12 cellular contexts compared by ENCODE assay signal in the genomic region with DNA sequence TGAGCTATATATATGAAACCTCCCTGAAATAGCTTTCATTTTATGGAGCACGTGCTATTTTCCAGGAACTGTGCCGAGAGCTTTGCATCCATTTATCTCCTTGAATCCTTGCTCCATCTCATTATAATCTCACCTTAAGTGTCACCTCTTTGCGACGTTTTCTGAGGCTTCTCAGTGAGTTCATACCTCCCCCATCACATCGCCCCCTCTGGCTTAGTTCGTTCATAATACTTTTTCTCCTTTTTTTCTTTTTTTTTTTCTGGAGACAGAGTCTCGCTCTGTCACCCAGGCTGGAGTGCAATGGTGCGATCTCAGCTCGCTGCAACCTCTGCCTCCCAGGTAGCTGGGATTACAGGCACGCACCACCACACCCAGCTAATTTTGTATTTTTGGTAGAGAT. TPM values are rescaled to one million over a fixed set of nuclear protein-coding genes. Genes with fewer than 3 reads are reported as not detected.
DNase-seq lines count a peak whose midpoint lies in the region; ATAC-seq, FAIRE-seq and TF ChIP-seq lines count a peak whose summit lies in the region.
"Not testable (repeated sequence)": the region's sequence is repeated elsewhere in the genome, so short reads cannot be mapped to it uniquely, and the experiment has no call there.
"Had no signal": no experiment of that assay in that cellular context is flagged by ENCODE, and none has a peak within 500 bp of the region (broad histone marks: within the 10 kb centered on the region; RNA-seq: fewer than 3 reads in every experiment).

No MANE protein-coding gene starts in this region.

- not testable (repeated sequence) for H3K9me3 Mint-ChIP-seq in HFFc6

- H3K9me3 ChIP-seq in K562 (replicated peaks; ENCODE audit: control insufficient read depth, insufficient read depth, low read depth, low read length); H1 (ENCODE audit: insufficient read depth in 2 of 2, low read depth in 1 of 2, low read length in 1 of 2): not testable (repeated sequence)

- not testable (repeated sequence) for TF ChIP-seq EP300 in K562 (IDR thresholded peaks at IDR 0.05; ENCODE audit: low read length); H1 (IDR thresholded peaks at IDR 0.05; ENCODE audit: borderline replicate concordance in 1 of 2, low read depth in 2 of 2, low read length in 2 of 2)

- not testable (repeated sequence) for H4K20me1 ChIP-seq in K562 (replicated peaks; ENCODE audit: control insufficient read depth, insufficient read depth, low read length); H1 (replicated peaks in 1 of 2; ENCODE audit: control insufficient read depth in 1 of 2, insufficient read depth in 2 of 2, low read length in 2 of 2)

- not testable (repeated sequence) for H2BK5ac ChIP-seq in H1 (ENCODE audit: low read depth, low read length)

- not testable (repeated sequence) for H3K56ac ChIP-seq in H1 (replicated peaks; ENCODE audit: insufficient read length, low read depth, low read length)

- peak; percentile 16; the same call in 1 of the 3 replicates for ATAC-seq in K562

- peak overlapping the region in 1 of 2 experiments; percentile 1; a peak in 1 of 4 replicates for H3K9ac ChIP-seq in K562 (ENCODE audit: insufficient read depth in 1 of 2, low read depth in 2 of 2, low read length in 2 of 2)
- H3K9ac ChIP-seq in H1 (replicated peaks in 1 of 4; ENCODE audit: extremely low read depth in 1 of 4, low read depth in 3 of 4, low read length in 3 of 4) = not testable (repeated sequence)

- peak overlapping the region; percentile 95 for H3K27ac ChIP-seq in RWPE1
- not testable (repeated sequence) for H3K27ac ChIP-seq in K562 (ENCODE audit: extremely low read depth, low read depth, low read length); H1 (ENCODE audit: low read depth, low read length)

- not testable (repeated sequence) for H2BK15ac ChIP-seq in H1 (ENCODE audit: low read length)

- H4K5ac ChIP-seq in H1 (ENCODE audit: insufficient read length, low read depth, low read length) = not testable (repeated sequence)

- H2BK120ac ChIP-seq in H1 (replicated peaks; ENCODE audit: low read depth, low read length) = not testable (repeated sequence)

- CTCF ChIA-PET in RWPE1 (lab: Yijun Ruan, JAX); K562 (lab: Yijun Ruan, JAX; ENCODE audit: low intra/inter-chr PET ratio): not testable (repeated sequence)
- CTCF ChIA-PET in H1 (lab: Charles Lee; ENCODE audit: partially characterized antibody) = interaction anchor here (0.9 to 7.2 kb wide), 13 partner anchors 9 to 228 kb away, joined by 3 to 63 read pairs (median 5); no protein-coding TSS in a partner anchor

- not testable (repeated sequence) for H3K79me2 ChIP-seq in K562 (ENCODE audit: control insufficient read depth, insufficient read depth, low read length); H1 (ENCODE audit: control insufficient read depth in 1 of 2, insufficient read depth in 2 of 2, low read length in 2 of 2)

- POLR2A ChIA-PET in RWPE1 (lab: Yijun Ruan, JAX; ENCODE audit: low non-redundant PET) = not testable (repeated sequence)
- POLR2A ChIA-PET in K562 (lab: Yijun Ruan, JAX) = interaction anchor here (1.1 to 4.2 kb wide), 2 partner anchors 9 to 16 kb away, joined by 6 to 18 read pairs; no protein-coding TSS in a partner anchor
- POLR2A ChIA-PET in H1 (lab: Charles Lee; ENCODE audit: partially characterized antibody) = interaction anchor here (0.6 kb wide), 1 partner anchor 14 kb away, joined by 3 read pairs; no protein-coding TSS in a partner anchor

- H3K4me1 ChIP-seq in K562 (replicated peaks in 1 of 2; ENCODE audit: control insufficient read depth in 2 of 2, insufficient read depth in 2 of 2, low read length in 2 of 2) (peaks cover 0 to 13% of the 10 kb centered on the region in 2 experiments; a peak in 4 of 5 replicates), H1 (replicated peaks in 1 of 4; ENCODE audit: control insufficient read depth in 3 of 4, insufficient read depth in 4 of 4, low read length in 3 of 4) (peaks cover 5 to 10% (median 6%) of the 10 kb centered on the region in 4 experiments)

- H3K18ac ChIP-seq in H1 (ENCODE audit: extremely low read depth, low read length) = not testable (repeated sequence)

- BruUV-seq in K562 (replicated peaks; lab: Mats Ljungman, UMichigan) = not testable (repeated sequence)

- H3K4ac ChIP-seq in H1 (replicated peaks; ENCODE audit: insufficient read length, low read depth, low read length) = not testable (repeated sequence)

- 10% methylated on average over 8 of the region's 10 CpGs for WGBS in K562 (ENCODE audit: insufficient coverage, low coverage, missing lambda C conversion rate)
- WGBS in H1 (ENCODE audit: extremely low coverage in 1 of 2, insufficient coverage in 1 of 2, insufficient read length in 1 of 2, insufficient replicate concordance in 2 of 2, low coverage in 1 of 2, low lambda C conversion rate in 2 of 2, missing lambda C conversion rate in 1 of 2), 2 experiments = 65% methylated on average over 10 of the region's 10 CpGs; no CpG with 5 or more reads in 1 of the 2 experiments

- not testable (repeated sequence) for H3K9me1 ChIP-seq in K562 (ENCODE audit: control insufficient read depth, insufficient read depth, low read length)

- not testable (repeated sequence) for H4K91ac ChIP-seq in H1 (replicated peaks; ENCODE audit: insufficient read length, low read length)

- TF ChIP-seq POLR2A in K562 (conservative IDR thresholded peaks at IDR 0.05); H1 (IDR thresholded peaks at IDR 0.05; ENCODE audit: control extremely low read depth in 1 of 2, low read depth in 2 of 2, low read length in 2 of 2): not testable (repeated sequence)

- H2BK12ac ChIP-seq in H1 (ENCODE audit: low read depth, low read length) = not testable (repeated sequence)

- FAIRE-seq in K562 (lab: Jason Lieb, UNC); H1 (lab: Jason Lieb, UNC): not testable (repeated sequence)

- H3K4me3 Mint-ChIP-seq in HFFc6 = not testable (repeated sequence)

- peaks cover 14% of the 10 kb centered on the region for H3K27me3 ChIP-seq in H7 (ENCODE audit: control insufficient read depth, insufficient read depth, low read length)
- H3K27me3 ChIP-seq in K562 (ENCODE audit: control insufficient read depth in 2 of 2, insufficient read depth in 2 of 2, low read length in 2 of 2) = peaks cover 9 to 19% of the 10 kb centered on the region in 2 experiments; a peak in 4 of 5 replicates
- peaks cover 17 to 29% (median 20%) of the 10 kb centered on the region in 4 experiments for H3K27me3 ChIP-seq in H1 (replicated peaks in 1 of 4; ENCODE audit: control insufficient read depth in 3 of 4, extremely low read depth in 1 of 4, insufficient read depth in 3 of 4, low read length in 3 of 4)

- H3K4me2 ChIP-seq in K562 (ENCODE audit: insufficient read depth, low read length); H1 (ENCODE audit: insufficient read depth in 1 of 2, low read depth in 2 of 2, low read length in 2 of 2): not testable (repeated sequence)

- H3K23ac ChIP-seq in H1 (ENCODE audit: insufficient read length) = not testable (repeated sequence)

- not testable (repeated sequence) for H2BK20ac ChIP-seq in H1 (ENCODE audit: low read length)

- not testable (repeated sequence) for H3K27me3 Mint-ChIP-seq in HFFc6 (ENCODE audit: insufficient read depth)

- not testable (repeated sequence) for H3K14ac ChIP-seq in H1 (ENCODE audit: insufficient read length)

- TF ChIP-seq CTCF in HFFc6 (IDR thresholded peaks at IDR 0.05) = peak; percentile 32; the same call in 1 of the 2 replicates
- not testable (repeated sequence) for TF ChIP-seq CTCF in RWPE1 (conservative IDR thresholded peaks at IDR 0.05; ENCODE audit: low read depth)
- TF ChIP-seq CTCF in K562 (IDR thresholded peaks at IDR 0.05 in 2 of 3, conservative IDR thresholded peaks at IDR 0.05 in 1 of 3; ENCODE audit: insufficient read depth in 2 of 3, low read depth in 1 of 3, low read length in 3 of 3) = peak in 2 of 3 experiments; percentile 10 to 23; a peak in 1 of 6 replicates
- peak in 2 of 3 experiments; percentile 5 to 36; a peak in 2 of 4 replicates for TF ChIP-seq CTCF in H1 (IDR thresholded peaks at IDR 0.05; ENCODE audit: control extremely low read depth in 1 of 3, insufficient read depth in 1 of 3, low read depth in 1 of 3, low read length in 3 of 3)
- TF ChIP-seq CTCF in retinal pigment epithelial cell (conservative IDR thresholded peaks at IDR 0.05; ENCODE audit: low read depth, low read length) = peak; percentile 8

- peak; percentile 62 for DNase-seq in H7
- DNase-seq in HFFc6; RWPE1 (ENCODE audit: low spot score); K562 (ENCODE audit: extremely low read depth in 1 of 4, low spot score in 3 of 4); H1 (ENCODE audit: low read depth in 1 of 2, low spot score in 2 of 2); retinal pigment epithelial cell (ENCODE audit: low read depth): not testable (repeated sequence)
- peak; percentile 4 for DNase-seq in mesenteric fat pad (ENCODE audit: low spot score)

- not testable (repeated sequence) for H3K79me1 ChIP-seq in H1 (ENCODE audit: low read depth, low read length)

- H3K27ac Mint-ChIP-seq in HFFc6 = not testable (repeated sequence)

- not testable (repeated sequence) for H2AK5ac ChIP-seq in H1 (ENCODE audit: low read depth, low read length)

- H3K36me3 Mint-ChIP-seq in HFFc6 (ENCODE audit: low read depth) = not testable (repeated sequence)

- not testable (repeated sequence) for H3K4me3 ChIP-seq in H7 (ENCODE audit: insufficient read depth, low read depth, low read length); K562; H1 (ENCODE audit: extremely low read depth in 1 of 4, insufficient read depth in 2 of 4, low read depth in 3 of 4, low read length in 4 of 4); retinal pigment epithelial cell (ENCODE audit: low read length)

- H3K4me1 Mint-ChIP-seq in HFFc6 (ENCODE audit: low read depth) = peaks cover 28% of the 10 kb centered on the region

- in situ Hi-C loops in K562 (cut with MboI) = not testable (repeated sequence)

- intact Hi-C loops in K562 (cut with micrococcal nuclease) = not testable (repeated sequence)

- not testable (repeated sequence) for TF ChIP-seq RAD21 in K562 (CRISPR knock-in tag; conservative IDR thresholded peaks at IDR 0.05 in 1 of 2, IDR thresholded peaks at IDR 0.05 in 1 of 2); H1 (IDR thresholded peaks at IDR 0.05 in 1 of 2, conservative IDR thresholded peaks at IDR 0.05 in 1 of 2; ENCODE audit: low read depth in 2 of 2, low read length in 2 of 2)

- H4K8ac ChIP-seq in H1 (ENCODE audit: extremely low read depth, insufficient read depth, low read length) = not testable (repeated sequence)

- not testable (repeated sequence) for H3K36me3 ChIP-seq in H7 (replicated peaks; ENCODE audit: control insufficient read depth, insufficient read depth, low read length); K562 (ENCODE audit: control insufficient read depth, insufficient read depth, low read length); H1 (ENCODE audit: control insufficient read depth in 2 of 4, insufficient read depth in 4 of 4, low read length in 3 of 4)

- peak overlapping the region; percentile 50; the same call in 1 of the 2 replicates for H2AFZ ChIP-seq in K562 (ENCODE audit: low read depth, low read length)
- H2AFZ ChIP-seq in H1 (ENCODE audit: low read length) = not testable (repeated sequence)

- H3K23me2 ChIP-seq in H1 (ENCODE audit: low read depth, low read length) = not testable (repeated sequence)

RNA-seq across cellular contexts. Expression of gene NBL1, which starts 4.9 kb away (rescaled TPM):
- 26.9 and 47.4 TPM in 2 replicates for total RNA-seq in H7 (2014; rRNA removed; shearing (Covaris generic))
- total RNA-seq in HFFc6 (2021; fragmentation: NEBNext Ultra II Directional; extraction: Animal tissue kit (Norgen Biotek cat#: 25700)) = 100 to 1,000 TPM in 3 of 6 experiments, 10 to 100 TPM in 3; 89.6 to 182 (median 104) TPM
- total RNA-seq in K562 (2011; cell fraction: chromatin; rRNA removed; ENCODE audit: low replicate concordance) = 1.2 and 4.9 TPM in 2 replicates
- total RNA-seq in K562 (2011; cell fraction: nucleolus; rRNA removed) = 2.9 and 5.3 TPM in 2 replicates
- total RNA-seq in K562 (2011; cell fraction: nucleoplasm; rRNA removed) = 2.1 and 4.1 TPM in 2 replicates
- total RNA-seq in K562 (2014; rRNA removed) (2.4 and 4.9 TPM in 2 replicates), K562 (2014; rRNA removed; fragmentation: Illumina TruSeq; extraction: Trizol) (0.80 and 0.91 TPM in 2 replicates), K562 (2015; rRNA removed; fragmentation: Illumina TruSeq; extraction: Trizol) (1.0 and 1.4 TPM in 2 replicates), K562 (2021) (3.4 and 3.7 TPM in 2 replicates), mesenteric fat pad (126 TPM)
- polyA plus RNA-seq in K562 (2011; rRNA removed) (3.2 and 4.1 TPM in 2 replicates), K562 (2014; fragmentation: Illumina TruSeq; extraction: Trizol) (1.3 and 2.1 TPM in 2 replicates), K562 (2014; fragmentation: Nextera tagmentation; extraction: Ambion mirVana) (under 1 TPM in 1 of 2 experiments, not detected in 1; 0.10 TPM), K562 (2014; rRNA removed) (2.2 and 2.8 TPM in 2 replicates), H1 (2011; rRNA removed) (8.7 and 10.8 TPM in 2 replicates)
- 2.8 and 8.3 TPM in 2 replicates for polyA plus RNA-seq in K562 (2011; cell fraction: cytosol; rRNA removed)
- 1.8 and 3.1 TPM in 2 replicates for polyA plus RNA-seq in K562 (2011; cell fraction: nucleus; rRNA removed)
- 1.6 and 1.8 TPM in 2 replicates for polyA plus RNA-seq in K562 (2012)
- polyA minus RNA-seq in K562 (2011; rRNA and poly(A)+ RNA removed) = 2.0 and 2.8 TPM in 2 replicates
- polyA minus RNA-seq in K562 (2011; cell fraction: cytosol; rRNA and poly(A)+ RNA removed) = 5.2 and 5.6 TPM in 2 replicates
- 0.81 and 2.0 TPM in 2 replicates for polyA minus RNA-seq in K562 (2011; cell fraction: nucleus; rRNA and poly(A)+ RNA removed)
- 9.7 and 10.4 TPM in 2 replicates for total RNA-seq in H1 (2021; fragmentation: NEBNext Ultra II Directional; extraction: Animal tissue kit (Norgen Biotek cat#: 25700))
- polyA plus RNA-seq in H1 (2011; cell fraction: cytosol; rRNA removed) = 10.4 TPM
- 11.9 TPM for polyA plus RNA-seq in H1 (2011; cell fraction: nucleus; rRNA removed)
- polyA plus RNA-seq in H1 (2012, experiment 1 of 2) = 5.2 to 10.1 TPM (median 8.0 TPM) in 4 replicates
- 6.4 TPM for polyA plus RNA-seq in H1 (2012, experiment 2 of 2)
- 5.8 TPM for polyA plus RNA-seq in H1 (2013, experiment 1 of 2)
- polyA plus RNA-seq in H1 (2013, experiment 2 of 2) = 6.8 TPM
- polyA minus RNA-seq in H1 (2011; rRNA and poly(A)+ RNA removed) = 7.4 and 9.7 TPM in 2 replicates
- polyA minus RNA-seq in H1 (2011; cell fraction: cytosol; rRNA and poly(A)+ RNA removed) = 7.9 TPM
- polyA minus RNA-seq in H1 (2011; cell fraction: nucleus; rRNA and poly(A)+ RNA removed) = 6.3 TPM

RNA-seq across cellular contexts. Expression of gene HTR6, which starts 25.4 kb away (rescaled TPM):
- total RNA-seq in H7 (2014; rRNA removed; shearing (Covaris generic)) = 0.45 and 1.9 TPM in 2 replicates
- total RNA-seq in HFFc6 (2021; fragmentation: NEBNext Ultra II Directional; extraction: Animal tissue kit (Norgen Biotek cat#: 25700)) = not detected
- not detected in 2 replicates for total RNA-seq in K562 (2011; cell fraction: chromatin; rRNA removed; ENCODE audit: low replicate concordance)
- not detected in 2 replicates for total RNA-seq in K562 (2011; cell fraction: nucleolus; rRNA removed)
- total RNA-seq in K562 (2011; cell fraction: nucleoplasm; rRNA removed) = not detected in 2 replicates
- total RNA-seq in K562 (2014; rRNA removed) = not detected in 2 replicates
- total RNA-seq in K562 (2014; rRNA removed; fragmentation: Illumina TruSeq; extraction: Trizol) = not detected in 2 replicates
- not detected in 2 replicates for total RNA-seq in K562 (2015; rRNA removed; fragmentation: Illumina TruSeq; extraction: Trizol)
- total RNA-seq in K562 (2021) = not detected in 2 replicates
- not detected in 2 replicates for polyA plus RNA-seq in K562 (2011; rRNA removed)
- polyA plus RNA-seq in K562 (2011; cell fraction: cytosol; rRNA removed) = not detected in 2 replicates
- not detected in 2 replicates for polyA plus RNA-seq in K562 (2011; cell fraction: nucleus; rRNA removed)
- not detected in 2 replicates for polyA plus RNA-seq in K562 (2012)
- polyA plus RNA-seq in K562 (2014; fragmentation: Illumina TruSeq; extraction: Trizol) = not detected in 2 replicates
- not detected for polyA plus RNA-seq in K562 (2014; fragmentation: Nextera tagmentation; extraction: Ambion mirVana)
- polyA plus RNA-seq in K562 (2014; rRNA removed) = not detected in 2 replicates
- polyA minus RNA-seq in K562 (2011; rRNA and poly(A)+ RNA removed) = not detected in 2 replicates
- not detected in 2 replicates for polyA minus RNA-seq in K562 (2011; cell fraction: cytosol; rRNA and poly(A)+ RNA removed)
- polyA minus RNA-seq in K562 (2011; cell fraction: nucleus; rRNA and poly(A)+ RNA removed) = not detected in 2 replicates
- 0.69 and 0.76 TPM in 2 replicates for total RNA-seq in H1 (2021; fragmentation: NEBNext Ultra II Directional; extraction: Animal tissue kit (Norgen Biotek cat#: 25700))
- 0.95 and 1.4 TPM in 2 replicates for polyA plus RNA-seq in H1 (2011; rRNA removed)
- 0.44 TPM for polyA plus RNA-seq in H1 (2011; cell fraction: cytosol; rRNA removed)
- 0.93 TPM for polyA plus RNA-seq in H1 (2011; cell fraction: nucleus; rRNA removed)
- polyA plus RNA-seq in H1 (2012, experiment 1 of 2) = 0.29 to 1.0 TPM (median 0.73 TPM) in 4 replicates
- polyA plus RNA-seq in H1 (2012, experiment 2 of 2) = 0.64 TPM
- polyA plus RNA-seq in H1 (2013, experiment 1 of 2) = 1.4 TPM
- polyA plus RNA-seq in H1 (2013, experiment 2 of 2) = 1.1 TPM
- 0.22 and 0.24 TPM in 2 replicates for polyA minus RNA-seq in H1 (2011; rRNA and poly(A)+ RNA removed)
- polyA minus RNA-seq in H1 (2011; cell fraction: cytosol; rRNA and poly(A)+ RNA removed) = 1.7 TPM
- 1.1 TPM for polyA minus RNA-seq in H1 (2011; cell fraction: nucleus; rRNA and poly(A)+ RNA removed)
- total RNA-seq in mesenteric fat pad = not detected
- total RNA-seq: A172; CD4-positive, CD25-positive, alpha-beta regulatory T cell; CD8-positive, alpha-beta memory T cell; H4; HT-29 had no signal
- polyA plus RNA-seq: CD8-positive, alpha-beta memory T cell had no signal
